In genomic region chr9:34171753-34172535, GRCh38 we compare ENCODE assay signal across 8 cellular contexts. TPM values are rescaled to one million over a fixed set of nuclear protein-coding genes. Genes with fewer than 3 reads are reported as not detected.
DNase-seq lines count a peak whose midpoint lies in the region; ATAC-seq and TF ChIP-seq lines count a peak whose summit lies in the region.

No MANE protein-coding gene starts in this region.

- CTCF ChIA-PET in RWPE1 (lab: Yijun Ruan, JAX) = interaction anchor here (0.6 kb wide), 1 partner anchor 40 kb away, joined by 4 read pairs; no protein-coding TSS in a partner anchor

- POLR2A ChIA-PET in RWPE1 (lab: Yijun Ruan, JAX; ENCODE audit: low non-redundant PET) = no interaction called here

- no peaks in the 10 kb centered on the region for H3K4me1 ChIP-seq in lung (ENCODE audit: control insufficient read depth in 2 of 2, insufficient read depth in 2 of 2, low read length in 2 of 2)
- H3K4me1 ChIP-seq in vagina = peaks cover 13% of the 10 kb centered on the region

- TF ChIP-seq POLR2A in vagina (IDR thresholded peaks at IDR 0.05) = no peak

- intact Hi-C loops in vagina (cut with DNase I) = loop anchor here (10.0 kb wide), 1 partner anchor 83 kb away; no protein-coding TSS in a partner anchor

- no peaks in the 10 kb centered on the region for H3K27me3 ChIP-seq in GM06990 (replicated peaks; ENCODE audit: control insufficient read depth, insufficient read depth, low read length)
- no peaks in the 10 kb centered on the region for H3K27me3 ChIP-seq in lung (ENCODE audit: control insufficient read depth, insufficient read depth)
- no peaks in the 10 kb centered on the region for H3K27me3 ChIP-seq in vagina

- DNase-seq in GM06990 (ENCODE audit: extremely low read depth, insufficient read length) (peak; percentile 51), lung (ENCODE audit: low spot score) (peak; percentile 44), NCI-H128 (lab: John Stamatoyannopoulos, UW; ENCODE audit: unreplicated experiment) (no peak), vagina (ENCODE audit: extremely low spot score in 2 of 2) (no peak), NCI-H1092 (lab: John Stamatoyannopoulos, UW) (no peak), RWPE1 (ENCODE audit: low spot score) (no peak)

- H3K4me3 ChIP-seq in GM06990 (replicated peaks; ENCODE audit: low read depth, low read length) (no peak overlapping the region), lung (no peak overlapping the region), vagina (no peak overlapping the region)

- WGBS in lung, 2 donors = 68 to 85% methylated on average over 15 of the region's 15 CpGs

- H3K9me3 ChIP-seq in lung (ENCODE audit: control insufficient read depth in 2 of 2, insufficient read depth in 1 of 2, low read length in 1 of 2) (no peaks in the 10 kb centered on the region), vagina (no peaks in the 10 kb centered on the region)

- no peak for TF ChIP-seq CTCF in GM06990 (IDR thresholded peaks at IDR 0.05; ENCODE audit: insufficient read depth, low read length, poor library complexity, severe bottlenecking)
- TF ChIP-seq CTCF in VCaP (conservative IDR thresholded peaks at IDR 0.05) = no peak
- TF ChIP-seq CTCF in lung (IDR thresholded peaks at IDR 0.05; ENCODE audit: control extremely low read depth, extremely low read depth) = no peak
- TF ChIP-seq CTCF in vagina (IDR thresholded peaks at IDR 0.05) = no peak
- no peak for TF ChIP-seq CTCF in RWPE1 (conservative IDR thresholded peaks at IDR 0.05; ENCODE audit: low read depth)

- H3K36me3 ChIP-seq in GM06990 (ENCODE audit: control insufficient read depth, insufficient read depth, low read length) = no peaks in the 10 kb centered on the region
- H3K36me3 ChIP-seq in lung (ENCODE audit: control insufficient read depth in 2 of 2, insufficient read depth in 2 of 2, low read length in 2 of 2) = no peaks in the 10 kb centered on the region
- H3K36me3 ChIP-seq in vagina = no peaks in the 10 kb centered on the region

- peak; percentile 61 for ATAC-seq in HG03095 (IDR thresholded peaks at IDR 0.05; ENCODE audit: unreplicated experiment)
- ATAC-seq in lung (ENCODE audit: insufficient read depth, low FRiP score) = peak; percentile 72

- H3K27ac ChIP-seq in VCaP = peak overlapping the region; percentile 32
- H3K27ac ChIP-seq in lung (ENCODE audit: low read depth in 1 of 2, low read length in 1 of 2) = no peak overlapping the region
- no peak overlapping the region for H3K27ac ChIP-seq in vagina
- no peak overlapping the region for H3K27ac ChIP-seq in RWPE1

RNA-seq across cellular contexts. Expression of gene UBAP1, which starts 6.9 kb away (rescaled TPM):
- total RNA-seq in lung (10 to 100 TPM; 39.2 to 46.4 TPM), vagina (43.0 TPM)
- 10 to 100 TPM; 25.6 to 53.9 TPM for polyA plus RNA-seq in lung

RNA-seq across cellular contexts. Expression of gene DCAF12, which starts 45.4 kb away (rescaled TPM):
- total RNA-seq in lung (10 to 100 TPM; 34.3 to 53.1 TPM), vagina (31.2 TPM)
- 10 to 100 TPM; 14.1 to 25.3 TPM for polyA plus RNA-seq in lung

Comparison
In these comparisons a context has a peak if more than half of its experiments do, and no peak if none do; other contexts are left out.
1. DNase-seq: peak in GM06990 (single experiment) and lung (single experiment); none in NCI-H128 (single experiment), vagina (0 of 2), NCI-H1092 (single experiment) and RWPE1 (single experiment).